Comparison of ENCODE assay signal across 19 cellular contexts in genomic region chr7:83270407-83270806, GRCh38.
DNase-seq lines count a peak whose midpoint lies in the region; ATAC-seq and TF ChIP-seq lines count a peak whose summit lies in the region.
"Had no signal": no experiment of that assay in that cellular context is flagged by ENCODE, and none has a peak within 500 bp of the region (broad histone marks: within the 10 kb centered on the region; RNA-seq: fewer than 3 reads in every experiment).

No MANE protein-coding gene starts in this region.

- H3K27me3 ChIP-seq in OCI-LY3 (ENCODE audit: low read depth, low read length) (no peaks in the 10 kb centered on the region), body of pancreas (no peaks in the 10 kb centered on the region)
- H3K27me3 ChIP-seq: BE2C, SJSA1 had no signal

- H3K4me1 ChIP-seq in OCI-LY3 (ENCODE audit: low read length) (peaks cover 11% of the 10 kb centered on the region), body of pancreas (no peaks in the 10 kb centered on the region)
- H3K4me1 ChIP-seq: SJSA1 had no signal

- H4K20me1 ChIP-seq in OCI-LY3 (ENCODE audit: insufficient read depth, low read length): no peaks in the 10 kb centered on the region

- H3K4me3 ChIP-seq in OCI-LY3 (ENCODE audit: low read length) (no peak overlapping the region), body of pancreas (no peak overlapping the region)
- H3K4me3 ChIP-seq: PC-9, SJSA1 had no signal

- no peak overlapping the region for H2AFZ ChIP-seq in OCI-LY3 (ENCODE audit: low read depth, low read length)

- peak overlapping the region; percentile 40 for H3K4me2 ChIP-seq in OCI-LY3 (ENCODE audit: low read length)
- H3K4me2 ChIP-seq: PC-9 had no signal

- H3K27ac ChIP-seq in OCI-LY3 (ENCODE audit: low read length) (no peak overlapping the region), body of pancreas (no peak overlapping the region)
- H3K27ac ChIP-seq: 22Rv1, PC-9, SJSA1 had no signal

- H3K9ac ChIP-seq in OCI-LY3 (ENCODE audit: low read length): no peak overlapping the region

- ATAC-seq in body of pancreas: peak; percentile 56
- no peak for ATAC-seq in stimulated activated naive CD8-positive, alpha-beta T cell treated with anti-CD3 and anti-CD28 coated beads, Interleukin-15, amount 100 ng/mL, for 72 hours
- ATAC-seq: Right ventricle myocardium inferior had no signal

- TF ChIP-seq POLR2A in body of pancreas (IDR thresholded peaks at IDR 0.05): no peak

- WGBS in body of pancreas, 2 donors: 37 to 39% methylated on average over 3 of the region's 3 CpGs

- peaks cover 0 to 13% of the 10 kb centered on the region in 2 donors for H3K9me3 Mint-ChIP-seq in stimulated activated naive CD8-positive, alpha-beta T cell treated with anti-CD3 and anti-CD28 coated beads, Interleukin-15, amount 100 ng/mL, for 72 hours
- H3K9me3 Mint-ChIP-seq: CD14-positive monocyte had no signal

- TF ChIP-seq CTCF in OCI-LY3 (IDR thresholded peaks at IDR 0.05; ENCODE audit: low read depth, low read length) (no peak), body of pancreas (IDR thresholded peaks at IDR 0.05) (no peak)

- DNase-seq in NOMO-1 (lab: John Stamatoyannopoulos, UW; ENCODE audit: unreplicated experiment in 2 of 2) (peak; percentile 29 to 51), NOMO-1 treated with dmso at 0.1 percent for 144 hours (lab: John Stamatoyannopoulos, UW; ENCODE audit: unreplicated experiment) (no peak), body of pancreas (no peak), NCI-H748 treated with DMSO at 0.1 percent for 48 hours (lab: John Stamatoyannopoulos, UW) (no peak)
- no peak for DNase-seq in stimulated activated naive CD8-positive, alpha-beta T cell treated with anti-CD3 and anti-CD28 coated beads, Interleukin-15, amount 100 ng/mL, for 72 hours
- no peak for DNase-seq in stimulated activated CD4-positive, alpha-beta T cell treated with anti-CD3 and anti-CD28 coated beads, Interleukin-4, amount 100 ng/mL, for 24 hours
- DNase-seq: BE2C; Calu3; CD8-positive, alpha-beta memory T cell; GF-D8; GOT3; HCEC 1CT; PC-9; SW 1271 had no signal

- H3K9me3 ChIP-seq in OCI-LY3 (ENCODE audit: insufficient read depth, low read length) (no peaks in the 10 kb centered on the region), body of pancreas (no peaks in the 10 kb centered on the region)
- H3K9me3 ChIP-seq: BE2C, SJSA1 had no signal

- H3K4me1 Mint-ChIP-seq in stimulated activated naive CD8-positive, alpha-beta T cell treated with anti-CD3 and anti-CD28 coated beads, Interleukin-15, amount 100 ng/mL, for 72 hours: no peaks in the 10 kb centered on the region
- H3K4me1 Mint-ChIP-seq: CD14-positive monocyte; CD8-positive, alpha-beta memory T cell had no signal

- no peaks in the 10 kb centered on the region for H3K79me2 ChIP-seq in OCI-LY3 (ENCODE audit: low read length)

- H3K36me3 ChIP-seq in OCI-LY3 (replicated peaks; ENCODE audit: low read depth, low read length): no peaks in the 10 kb centered on the region
- H3K36me3 ChIP-seq in body of pancreas (replicated peaks in 1 of 2; ENCODE audit: insufficient read depth in 1 of 2, low read depth in 2 of 2): no peaks in the 10 kb centered on the region
- H3K36me3 ChIP-seq: BE2C, SJSA1 had no signal

- intact Hi-C loops in body of pancreas (cut with DNase I): no loop called here

- no peak overlapping the region for H3K27ac Mint-ChIP-seq in stimulated activated naive CD8-positive, alpha-beta T cell treated with anti-CD3 and anti-CD28 coated beads, Interleukin-15, amount 100 ng/mL, for 72 hours
- H3K27ac Mint-ChIP-seq: CD14-positive monocyte; CD8-positive, alpha-beta memory T cell had no signal

- H3K4me3 Mint-ChIP-seq in stimulated activated naive CD8-positive, alpha-beta T cell treated with anti-CD3 and anti-CD28 coated beads, Interleukin-15, amount 100 ng/mL, for 72 hours: no peak overlapping the region
- H3K4me3 Mint-ChIP-seq: CD14-positive monocyte; CD8-positive, alpha-beta memory T cell had no signal

- H3K27me3 Mint-ChIP-seq in stimulated activated naive CD8-positive, alpha-beta T cell treated with anti-CD3 and anti-CD28 coated beads, Interleukin-15, amount 100 ng/mL, for 72 hours: no peaks in the 10 kb centered on the region
- H3K27me3 Mint-ChIP-seq: CD8-positive, alpha-beta memory T cell had no signal

Comparison
In these comparisons a context has a peak if more than half of its experiments do, and no peak if none do; other contexts are left out.
1. DNase-seq: peak in NOMO-1 (2 of 2); none in NOMO-1 treated with dmso at 0.1 percent for 144 hours (single experiment), body of pancreas (0 of 4), stimulated activated naive CD8-positive, alpha-beta T cell treated with anti-CD3 and anti-CD28 coated beads, Interleukin-15, amount 100 ng/mL, for 72 hours (0 of 2), NCI-H748 treated with DMSO at 0.1 percent for 48 hours (single experiment) and stimulated activated CD4-positive, alpha-beta T cell treated with anti-CD3 and anti-CD28 coated beads, Interleukin-4, amount 100 ng/mL, for 24 hours (single experiment).